ENCODE assay signal across 25 cellular contexts in the genomic region with DNA sequence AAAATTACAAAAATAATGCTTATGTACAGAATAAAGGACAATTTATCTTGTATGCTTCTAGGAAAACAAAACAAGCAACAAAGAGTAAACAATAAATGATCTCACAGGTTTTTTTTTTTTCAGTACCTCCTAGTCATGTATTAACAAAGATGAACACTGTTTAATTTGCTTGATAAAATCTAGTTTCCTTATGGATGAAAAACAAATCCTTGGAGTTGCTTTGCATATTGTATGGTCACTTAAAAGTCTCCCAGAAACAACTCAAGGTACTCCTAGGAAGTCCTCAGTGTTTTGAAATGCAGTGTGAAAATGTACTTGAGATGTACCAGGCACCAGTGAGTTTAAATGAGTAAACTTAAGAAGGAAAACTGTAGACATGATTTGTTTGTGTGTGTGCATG.
"Had no signal": no experiment of that assay in that cellular context is flagged by ENCODE, and none has a peak within 500 bp of the region (broad histone marks: within the 10 kb centered on the region; RNA-seq: fewer than 3 reads in every experiment).

No MANE protein-coding gene starts in this region.

- H3K36me3 ChIP-seq: neutrophil, pancreas, prostate gland, right atrium auricular region, right lobe of liver, sigmoid colon, stomach, thoracic aorta, thyroid gland, tibial nerve, upper lobe of left lung, vagina had no signal

- ATAC-seq: natural killer cell treated with Interleukin-12 subunit alpha and Interleukin-12 subunit beta and Interleukin-15 and Interleukin-18, amount 100 ng/mL, for 72 hours; pancreas; right lobe of liver; stimulated activated effector memory CD8-positive, alpha-beta T cell treated with anti-CD3 and anti-CD28 coated beads, Interleukin-12 subunit alpha, Interleukin-12 subunit beta, amount 100 ng/mL, for 72 hours; stimulated activated naive B cell treated with anti-CD40 and anti-IgM and Interleukin-4, amounts not matched to agents 10 μg/mL and 1 μg/mL and 100 μg/mL, for 72 hours had no signal

- H3K27me3 ChIP-seq: neutrophil, pancreas, right atrium auricular region, right lobe of liver, sigmoid colon, stomach, thyroid gland, tibial nerve, upper lobe of left lung, vagina had no signal

- H3K27ac ChIP-seq: neutrophil, pancreas, prostate gland, right atrium auricular region, right lobe of liver, sigmoid colon, stomach, thoracic aorta, thyroid gland, tibial nerve, upper lobe of left lung, vagina had no signal

- H3K4me3 ChIP-seq: pancreas, prostate gland, right atrium auricular region, right lobe of liver, sigmoid colon, stomach, thoracic aorta, thyroid gland, tibial nerve, upper lobe of left lung, vagina had no signal

- H3K4me1 ChIP-seq: pancreas, prostate gland, right atrium auricular region, right lobe of liver, sigmoid colon, stomach, thyroid gland, tibial nerve, upper lobe of left lung, vagina had no signal

- DNase-seq: nephron progenitor cell; nucleus accumbens; pancreas; retina; right lobe of liver; sigmoid colon; small intestine; stimulated activated CD4-positive, alpha-beta T cell treated with anti-CD3 and anti-CD28 coated beads, Interleukin-15, amount 100 ng/mL, for 24 hours; stimulated activated CD4-positive, alpha-beta T cell treated with anti-CD3 and anti-CD28 coated beads, Interleukin-2, amount 100 ng/mL, for 24 hours; stimulated activated CD4-positive, alpha-beta T cell treated with anti-CD3 and anti-CD28 coated beads, Interleukin-2, amount 100 ng/mL, for 48 hours; stimulated activated CD4-positive, alpha-beta T cell treated with anti-CD3 and anti-CD28 coated beads, Interleukin-4, amount 100 ng/mL, for 24 hours; stimulated activated naive B cell treated with anti-CD40 and anti-IgM and Interleukin-4, amounts not matched to agents 10 μg/mL and 1 μg/mL and 100 μg/mL, for 72 hours; stimulated activated naive CD4-positive, alpha-beta T cell treated with Interleukin-2 at 50 U/mL for 16 hours; stomach; thyroid gland; trophoblast cell; upper lobe of left lung had no signal

- H3K9me3 ChIP-seq: neutrophil, pancreas, prostate gland, right atrium auricular region, right lobe of liver, sigmoid colon, thoracic aorta, thyroid gland, vagina had no signal
